8 cellular contexts compared by ENCODE assay signal in the genomic region with DNA sequence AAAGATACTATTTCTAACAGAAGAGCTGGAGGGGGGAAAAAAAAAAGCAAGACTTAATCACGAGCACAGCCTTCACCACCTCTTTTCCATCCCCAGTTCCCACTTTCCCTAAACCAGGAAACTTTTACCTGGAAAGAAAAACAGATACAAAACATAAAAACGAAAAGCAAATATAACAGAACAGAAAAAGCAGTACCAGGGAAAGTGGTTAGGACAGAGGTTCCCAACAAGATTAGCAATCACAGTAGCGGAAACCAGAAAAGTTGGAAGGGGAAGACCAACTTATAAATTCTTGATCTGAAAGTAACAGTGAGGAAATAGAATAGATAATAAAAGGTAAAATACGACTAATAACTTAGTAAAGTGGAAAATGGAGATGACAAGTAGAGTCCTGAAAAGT. TPM values are rescaled to one million over a fixed set of nuclear protein-coding genes. Genes with fewer than 3 reads are reported as not detected.
DNase-seq lines count a peak whose midpoint lies in the region; ATAC-seq and TF ChIP-seq lines count a peak whose summit lies in the region.

No MANE protein-coding gene starts in this region.

- no peak overlapping the region for H2BK5ac ChIP-seq in mesenchymal stem cell (ENCODE audit: low read depth, low read length, poor library complexity, severe bottlenecking)

- peaks cover 16% of the 10 kb centered on the region for H3K79me1 ChIP-seq in mesenchymal stem cell (replicated peaks; ENCODE audit: low read length, poor library complexity, severe bottlenecking)

- H4K91ac ChIP-seq in mesenchymal stem cell (ENCODE audit: low read length): no peak overlapping the region

- H3K27ac ChIP-seq in brain microvascular endothelial cell: peak overlapping the region; percentile 99
- no peak overlapping the region for H3K27ac ChIP-seq in mesenchymal stem cell (ENCODE audit: low read length, poor library complexity, severe bottlenecking)
- peak overlapping the region; percentile 89 to 99 (median 94) for H3K27ac ChIP-seq in upper lobe of left lung

- in situ Hi-C loops in brain microvascular endothelial cell (cut with HindIII; ENCODE audit: low pct_ligation_motif_present, low sequenced_read_pairs): no loop called here

- H3K18ac ChIP-seq in mesenchymal stem cell (ENCODE audit: low read depth in 1 of 2, low read length in 2 of 2): peak overlapping the region; percentile 28 to 37

- H3K4me1 ChIP-seq in mesenchymal stem cell (ENCODE audit: control insufficient read depth, insufficient read depth, low read depth, low read length) (peaks cover 19% of the 10 kb centered on the region), upper lobe of left lung (peaks cover 28 to 38% (median 35%) of the 10 kb centered on the region in 4 donors)

- no peak overlapping the region for H4K8ac ChIP-seq in mesenchymal stem cell (ENCODE audit: low read length)

- H3K27me3 ChIP-seq in brain microvascular endothelial cell (replicated peaks) (no peaks in the 10 kb centered on the region), mesenchymal stem cell (ENCODE audit: control insufficient read depth in 1 of 2, insufficient read depth in 1 of 2, low read length in 2 of 2) (no peaks in the 10 kb centered on the region), upper lobe of left lung (no peaks in the 10 kb centered on the region)

- no peak overlapping the region for H2BK120ac ChIP-seq in mesenchymal stem cell (ENCODE audit: low read depth, low read length)

- ATAC-seq in upper lobe of left lung (ENCODE audit: low FRiP score in 2 of 2) (no peak), HG03439 (IDR thresholded peaks at IDR 0.05; ENCODE audit: unreplicated experiment) (no peak)

- no peak overlapping the region for H2BK12ac ChIP-seq in mesenchymal stem cell (ENCODE audit: low read length in 2 of 2)

- no peak overlapping the region for H2AFZ ChIP-seq in mesenchymal stem cell (ENCODE audit: low read depth, low read length)

- peak overlapping the region in 1 of 2 experiments; percentile 98 for H3K4ac ChIP-seq in mesenchymal stem cell (ENCODE audit: low read depth in 1 of 2, low read length in 2 of 2)

- H3K27me3 Mint-ChIP-seq in activated naive CD4-positive, alpha-beta T cell treated with anti-CD3 and anti-CD28 coated beads, Interleukin-2, amount 50 U/mL, for 24 hours: no peaks in the 10 kb centered on the region

- peaks cover 38% of the 10 kb centered on the region for H3K36me3 Mint-ChIP-seq in activated naive CD4-positive, alpha-beta T cell treated with anti-CD3 and anti-CD28 coated beads, Interleukin-2, amount 50 U/mL, for 24 hours

- no peak for TF ChIP-seq CTCF in brain microvascular endothelial cell (IDR thresholded peaks at IDR 0.05; ENCODE audit: low read depth, low read length, missing control alignments)
- no peak for TF ChIP-seq CTCF in upper lobe of left lung (IDR thresholded peaks at IDR 0.05)

- no peak overlapping the region for H3K14ac ChIP-seq in mesenchymal stem cell (ENCODE audit: low read length in 2 of 2)

- peak overlapping the region; percentile 99 for H3K27ac Mint-ChIP-seq in activated naive CD4-positive, alpha-beta T cell treated with anti-CD3 and anti-CD28 coated beads, Interleukin-2, amount 50 U/mL, for 24 hours

- H3K23ac ChIP-seq in mesenchymal stem cell (ENCODE audit: low read length in 2 of 2): no peak overlapping the region

- H3K4me2 ChIP-seq in mesenchymal stem cell (ENCODE audit: low read length, poor library complexity, severe bottlenecking): peak overlapping the region; percentile 78

- H3K4me3 ChIP-seq in brain microvascular endothelial cell (ENCODE audit: low read depth, low read length) (peak overlapping the region; percentile 97), mesenchymal stem cell (ENCODE audit: insufficient read depth in 1 of 2, low read depth in 1 of 2, low read length in 2 of 2) (peak overlapping the region in 1 of 2 experiments; percentile 95), upper lobe of left lung (peak overlapping the region; percentile 60 to 63 (median 62))

- H3K9me3 ChIP-seq in mesenchymal stem cell (ENCODE audit: control insufficient read depth, low read length) (no peaks in the 10 kb centered on the region), upper lobe of left lung (no peaks in the 10 kb centered on the region)

- H3K9ac ChIP-seq in mesenchymal stem cell (ENCODE audit: low read length): peak overlapping the region; percentile 98

- no peaks in the 10 kb centered on the region for H3K9me3 Mint-ChIP-seq in activated naive CD4-positive, alpha-beta T cell treated with anti-CD3 and anti-CD28 coated beads, Interleukin-2, amount 50 U/mL, for 24 hours

- no peak overlapping the region for H2BK15ac ChIP-seq in mesenchymal stem cell (ENCODE audit: low read depth, poor library complexity, severe bottlenecking)

- no peak for TF ChIP-seq EP300 in upper lobe of left lung (IDR thresholded peaks at IDR 0.05)

- WGBS in mesenchymal stem cell: 26% methylated on average over 2 of the region's 4 CpGs
- 15 to 19% methylated on average over 4 of the region's 4 CpGs for WGBS in upper lobe of left lung, 2 donors

- peaks cover 48% of the 10 kb centered on the region for H3K4me1 Mint-ChIP-seq in activated naive CD4-positive, alpha-beta T cell treated with anti-CD3 and anti-CD28 coated beads, Interleukin-2, amount 50 U/mL, for 24 hours

- peaks cover 54% of the 10 kb centered on the region for H3K36me3 ChIP-seq in brain microvascular endothelial cell (replicated peaks)
- H3K36me3 ChIP-seq in mesenchymal stem cell (ENCODE audit: control insufficient read depth in 1 of 2, insufficient read depth in 2 of 2, low read depth in 1 of 2, low read length in 2 of 2): peaks cover 24 to 54% of the 10 kb centered on the region in 2 experiments
- peaks cover 23 to 48% (median 45%) of the 10 kb centered on the region in 4 donors for H3K36me3 ChIP-seq in upper lobe of left lung

- no peak for DNase-seq in activated naive CD4-positive, alpha-beta T cell (lab: John Stamatoyannopoulos, UW)
- DNase-seq in brain microvascular endothelial cell (no peak), mesenchymal stem cell (no peak), upper lobe of left lung (no peak), NCI-H345 treated with DMSO at 0.1 percent for 48 hours (lab: John Stamatoyannopoulos, UW; ENCODE audit: unreplicated experiment) (no peak), NOMO-1 treated with DMSO at 0.1 percent for 48 hours (lab: John Stamatoyannopoulos, UW; ENCODE audit: unreplicated experiment) (no peak)

- H3K4me3 Mint-ChIP-seq in activated naive CD4-positive, alpha-beta T cell treated with anti-CD3 and anti-CD28 coated beads, Interleukin-2, amount 50 U/mL, for 24 hours: peak overlapping the region; percentile 98

- TF ChIP-seq POLR2A in upper lobe of left lung (IDR thresholded peaks at IDR 0.05): no peak

- H2AK5ac ChIP-seq in mesenchymal stem cell (ENCODE audit: low read length, severe bottlenecking): no peak overlapping the region

RNA-seq across cellular contexts. Expression of a gene that starts 1.2 kb away (rescaled TPM):
- polyA plus RNA-seq in mesenchymal stem cell (2013, experiment 1 of 2): 151 TPM
- 154 TPM for polyA plus RNA-seq in mesenchymal stem cell (2013, experiment 2 of 2)
- total RNA-seq in upper lobe of left lung: 100 to 1,000 TPM; 201 to 541 (median 270) TPM

RNA-seq across cellular contexts. Expression of a gene that starts 5.8 kb away (rescaled TPM):
- 1.7 TPM for polyA plus RNA-seq in mesenchymal stem cell (2013, experiment 1 of 2)
- 1.5 TPM for polyA plus RNA-seq in mesenchymal stem cell (2013, experiment 2 of 2)
- 1 to 10 TPM in 4 of 6 donors, under 1 TPM in 2; 0.55 to 2.0 (median 1.1) TPM for total RNA-seq in upper lobe of left lung

RNA-seq across cellular contexts. Expression of a gene that starts 6.8 kb away (rescaled TPM):
- polyA plus RNA-seq in mesenchymal stem cell (2013, experiment 1 of 2): 19.3 TPM
- 17.1 TPM for polyA plus RNA-seq in mesenchymal stem cell (2013, experiment 2 of 2)
- 10 to 100 TPM; 18.2 to 45.1 (median 23.8) TPM for total RNA-seq in upper lobe of left lung

RNA-seq across cellular contexts. Expression of a gene that starts 11.9 kb away (rescaled TPM):
- not detected for polyA plus RNA-seq in mesenchymal stem cell (2013, experiment 1 of 2)
- not detected for polyA plus RNA-seq in mesenchymal stem cell (2013, experiment 2 of 2)
- total RNA-seq in upper lobe of left lung: not detected

RNA-seq across cellular contexts. Expression of a gene that starts 31.4 kb away (rescaled TPM):
- 0.06 TPM for polyA plus RNA-seq in mesenchymal stem cell (2013, experiment 1 of 2)
- not detected for polyA plus RNA-seq in mesenchymal stem cell (2013, experiment 2 of 2)
- 1 to 10 TPM in 2 of 6 donors, not detected in 4; 1.6 to 1.8 TPM for total RNA-seq in upper lobe of left lung
